In genomic region chr3:70000028-70000410, GRCh38 we compare ENCODE assay signal across 3 cellular contexts.
TF ChIP-seq lines count a peak whose summit lies in the region.

No MANE protein-coding gene starts in this region.

TF ChIP-seq in K562, 482 proteins besides CTCF, POLR2A, EP300 and RAD21 (continued from another document and continues in another):
- 0 out of 4 replicates have a peak, but pooled peaks of 1 of the 2 experiments have one; percentile 5 for TF ChIP-seq MLLT1 (IDR thresholded peaks at IDR 0.05)
- TF ChIP-seq NR4A1 (CRISPR knock-in tag; IDR thresholded peaks at IDR 0.05): no peak
- TF ChIP-seq NR4A1 (tag; IDR thresholded peaks at IDR 0.05): 0 out of 2 replicates have a peak, but pooled peaks have one; percentile 2
- TF ChIP-seq CBFA2T3 (IDR thresholded peaks at IDR 0.05): 0 out of 2 replicates have a peak, but pooled peaks have one; percentile 3
- TF ChIP-seq LCOR (CRISPR knock-in tag; IDR thresholded peaks at IDR 0.05): no peak
- no peak for TF ChIP-seq ZNF639 (CRISPR knock-in tag; conservative IDR thresholded peaks at IDR 0.05 in 1 of 2, IDR thresholded peaks at IDR 0.05 in 1 of 2)
- 0 out of 2 replicates have a peak, but pooled peaks have one; percentile 8 for TF ChIP-seq ZNF592 (IDR thresholded peaks at IDR 0.05)

TF ChIP-seq in HEK293T, 16 proteins besides CTCF, POLR2A, EP300 and RAD21 (continued from another document):
- TF ChIP-seq ARNT (IDR thresholded peaks at IDR 0.05) (no peak), FOXK2 (IDR thresholded peaks at IDR 0.05) (no peak), BHLHE40 (IDR thresholded peaks at IDR 0.05; ENCODE audit: borderline replicate concordance) (no peak), FOXM1 (IDR thresholded peaks at IDR 0.05; ENCODE audit: borderline replicate concordance) (no peak), HDGF (IDR thresholded peaks at IDR 0.05; ENCODE audit: borderline replicate concordance) (no peak), TARDBP (IDR thresholded peaks at IDR 0.05) (no peak), PKNOX1 (IDR thresholded peaks at IDR 0.05) (no peak)
TF ChIP-seq in HEK293T: peak in this region for 0.

TF ChIP-seq in SK-N-SH, 30 proteins besides CTCF, POLR2A, EP300 and RAD21 (continued from another document):
- TF ChIP-seq EZH2phosphoT487 (IDR thresholded peaks at IDR 0.05; ENCODE audit: borderline replicate concordance, low read depth) (no peak), USF1 (IDR thresholded peaks at IDR 0.05; ENCODE audit: borderline replicate concordance, low read depth) (no peak), IRF3 (IDR thresholded peaks at IDR 0.05; ENCODE audit: low read depth, low read length) (no peak), JUND (IDR thresholded peaks at IDR 0.05) (no peak), SMC3 (IDR thresholded peaks at IDR 0.05; ENCODE audit: low read depth, low read length) (no peak)
